ENCODE assay signal across 20 cellular contexts in genomic region chr6:37637562-37638413, GRCh38. TPM values are rescaled to one million over a fixed set of nuclear protein-coding genes. Genes with fewer than 3 reads are reported as not detected.
DNase-seq lines count a peak whose midpoint lies in the region; ATAC-seq and TF ChIP-seq lines count a peak whose summit lies in the region.
"Had no signal": no experiment of that assay in that cellular context is flagged by ENCODE, and none has a peak within 500 bp of the region (broad histone marks: within the 10 kb centered on the region; RNA-seq: fewer than 3 reads in every experiment).

No MANE protein-coding gene starts in this region.

- H4K5ac ChIP-seq in IMR-90 (ENCODE audit: low read depth, low read length): no peak overlapping the region

- no peak overlapping the region for H4K91ac ChIP-seq in IMR-90 (ENCODE audit: insufficient read depth, low read depth, low read length)
- H4K91ac ChIP-seq in trophoblast cell (ENCODE audit: low read depth, low read length): no peak overlapping the region

- ATAC-seq in IMR-90 (ENCODE audit: low read depth) (no peak), Panc1 (0 out of 2 replicates have a peak, but pooled peaks have one; percentile 36)
- ATAC-seq in naive thymus-derived CD8-positive, alpha-beta T cell: no peak
- ATAC-seq: SK-N-SH treated with all-trans-retinoic acid at 6 μM for 48 hours, T-cell had no signal

- H4K8ac ChIP-seq in IMR-90 (ENCODE audit: low read depth in 2 of 2, low read length in 2 of 2) (no peak overlapping the region), trophoblast cell (ENCODE audit: low read depth, low read length) (no peak overlapping the region)

- H3K9me3 Mint-ChIP-seq in naive thymus-derived CD8-positive, alpha-beta T cell: no peaks in the 10 kb centered on the region
- H3K9me3 Mint-ChIP-seq: T-cell had no signal

- CTCF ChIA-PET in IMR-90 (lab: Yijun Ruan, JAX) (no interaction called here), Panc1 (lab: Charles Lee) (no interaction called here)

- TF ChIP-seq CTCF in IMR-90 (conservative IDR thresholded peaks at IDR 0.05; ENCODE audit: low read depth, low read length) (no peak), Panc1 (IDR thresholded peaks at IDR 0.05) (no peak)

- H2AK5ac ChIP-seq in IMR-90 (ENCODE audit: low read depth, low read length) (peak overlapping the region; percentile 40; the same call in 1 of the 2 replicates), trophoblast cell (ENCODE audit: low read length) (no peak overlapping the region)

- peak overlapping the region in 2 of 10 donors; percentile 51 to 62 for H3K27ac Mint-ChIP-seq in naive thymus-derived CD8-positive, alpha-beta T cell
- H3K27ac Mint-ChIP-seq: T-cell had no signal

- H3K79me2 ChIP-seq in trophoblast cell (ENCODE audit: control insufficient read depth, insufficient read depth, low read length, poor library complexity): no peaks in the 10 kb centered on the region

- H3K4me3 Mint-ChIP-seq in naive thymus-derived CD8-positive, alpha-beta T cell: no peak overlapping the region
- H3K4me3 Mint-ChIP-seq: T-cell had no signal

- H3K27ac ChIP-seq in IMR-90 (ENCODE audit: insufficient read depth, low read length): no peak overlapping the region
- no peak overlapping the region for H3K27ac ChIP-seq in Panc1 (ENCODE audit: low read length)
- H3K27ac ChIP-seq in epithelial cell of prostate: peak overlapping the region; percentile 39
- H3K27ac ChIP-seq in trophoblast cell (ENCODE audit: low read depth, low read length): no peak overlapping the region
- H3K27ac ChIP-seq: C4-2B, HL-60 had no signal

- no peak for TF ChIP-seq POLR2A in IMR-90 (IDR thresholded peaks at IDR 0.05; ENCODE audit: low read depth, low read length)

- no peaks in the 10 kb centered on the region for H3K79me1 ChIP-seq in IMR-90 (ENCODE audit: low read depth in 1 of 2, low read length in 2 of 2)
- H3K79me1 ChIP-seq in trophoblast cell (ENCODE audit: low read length): no peaks in the 10 kb centered on the region

- no peak overlapping the region for H3K4ac ChIP-seq in IMR-90 (ENCODE audit: low read depth, low read length)
- H3K4ac ChIP-seq in trophoblast cell (ENCODE audit: low read depth, low read length): no peak overlapping the region

- H2BK12ac ChIP-seq in trophoblast cell (ENCODE audit: low read length): no peak overlapping the region

- H4K12ac ChIP-seq in trophoblast cell (ENCODE audit: low read depth, low read length): no peak overlapping the region

- H2BK20ac ChIP-seq in IMR-90 (ENCODE audit: low read depth, low read length): no peak overlapping the region

- no peaks in the 10 kb centered on the region; the same call in 1 of the 2 replicates for H3K4me1 ChIP-seq in IMR-90 (ENCODE audit: control insufficient read depth, insufficient read depth, low read length)
- H3K4me1 ChIP-seq in Panc1 (ENCODE audit: control insufficient read depth, insufficient read depth, low read length): peaks cover 4% of the 10 kb centered on the region
- H3K4me1 ChIP-seq in trophoblast cell (ENCODE audit: control insufficient read depth in 1 of 2, insufficient read depth in 2 of 2, low read length in 2 of 2): no peaks in the 10 kb centered on the region

- H3K4me2 ChIP-seq in IMR-90 (ENCODE audit: low read depth, low read length) (no peak overlapping the region), trophoblast cell (ENCODE audit: low read length) (no peak overlapping the region)

- H3K27me3 Mint-ChIP-seq in naive thymus-derived CD8-positive, alpha-beta T cell: no peaks in the 10 kb centered on the region
- H3K27me3 Mint-ChIP-seq: T-cell had no signal

- H3K9me3 ChIP-seq in IMR-90 (ENCODE audit: control insufficient read depth, insufficient read depth, low read length) (no peaks in the 10 kb centered on the region), Panc1 (ENCODE audit: control insufficient read depth, insufficient read depth, low read depth, low read length) (no peaks in the 10 kb centered on the region), trophoblast cell (ENCODE audit: insufficient read depth, low read depth, low read length) (peaks cover 5% of the 10 kb centered on the region), MG63 (no peaks in the 10 kb centered on the region)

- H3K27me3 ChIP-seq in IMR-90 (ENCODE audit: control insufficient read depth, insufficient read depth, low read length) (0 out of 2 replicates have a peak, but pooled peaks cover 1% of the 10 kb centered on the region), Panc1 (ENCODE audit: control insufficient read depth, insufficient read depth, low read length) (no peaks in the 10 kb centered on the region), trophoblast cell (ENCODE audit: insufficient read depth, low read length) (no peaks in the 10 kb centered on the region), MG63 (no peaks in the 10 kb centered on the region)

- TF ChIP-seq RAD21 in IMR-90 (IDR thresholded peaks at IDR 0.05; ENCODE audit: low read length): no peak

- H2BK15ac ChIP-seq in IMR-90 (ENCODE audit: low read depth, low read length): no peak overlapping the region

- intact Hi-C loops in IMR-90 (cut with micrococcal nuclease): no loop called here
- intact Hi-C loops in Panc1 (cut with micrococcal nuclease; ENCODE audit: unreplicated experiment): no loop called here

- POLR2A ChIA-PET in IMR-90 (lab: Charles Lee; ENCODE audit: unreplicated experiment) (no interaction called here), Panc1 (lab: Charles Lee) (no interaction called here)
- POLR2A ChIA-PET in naive thymus-derived CD8-positive, alpha-beta T cell (lab: Charles Lee): interaction anchor here (0.8 kb wide), 1 partner anchor 12 kb away, joined by 3 read pairs; no protein-coding TSS in a partner anchor

- H3K4me3 ChIP-seq in IMR-90 (ENCODE audit: insufficient read depth, low read depth, low read length) (no peak overlapping the region), Panc1 (ENCODE audit: low read depth in 2 of 2, low read length in 2 of 2) (no peak overlapping the region), trophoblast cell (ENCODE audit: low read depth, low read length) (no peak overlapping the region), MG63 (no peak overlapping the region)

- H3K56ac ChIP-seq in IMR-90 (ENCODE audit: extremely low read depth, insufficient read depth, low read length): no peak overlapping the region

- no peak overlapping the region for H2AK9ac ChIP-seq in IMR-90 (replicated peaks; ENCODE audit: low read depth, low read length, poor library complexity)

- no peak overlapping the region for H3K14ac ChIP-seq in IMR-90 (replicated peaks; ENCODE audit: low read depth, low read length)
- H3K14ac ChIP-seq in trophoblast cell (ENCODE audit: low read length): no peak overlapping the region

- no peak for DNase-seq in IMR-90
- no peak for DNase-seq in Panc1 (ENCODE audit: low read depth, low spot score)
- DNase-seq in epithelial cell of prostate (ENCODE audit: low read depth, low spot score): no peak
- DNase-seq in trophoblast cell: no peak
- no peak for DNase-seq in mucosa of gallbladder (ENCODE audit: low spot score)
- DNase-seq in naive thymus-derived CD8-positive, alpha-beta T cell: no peak
- DNase-seq in SK-N-DZ (ENCODE audit: low spot score): no peak
- no peak for DNase-seq in MG63
- DNase-seq: AML-193, DMS79 treated with DMSO at 0.1 percent for 48 hours, H7, NCI-H1092 treated with DMSO at 0.1 percent for 48 hours, NCI-H1694, NCI-H2227 treated with DMSO at 0.1 percent for 48 hours, NCI-H524 treated with DMSO at 0.1 percent for 48 hours, SHP77 treated with DMSO at 0.1 percent for 48 hours, T-cell had no signal

- H3K4me1 Mint-ChIP-seq in naive thymus-derived CD8-positive, alpha-beta T cell: peaks cover 0 to 27% (median 15%) of the 10 kb centered on the region in 4 donors

- dilution Hi-C loops in IMR-90 (cut with HindIII; ENCODE audit: low sequenced_read_pairs, unreplicated experiment): no loop called here

- H2BK5ac ChIP-seq in IMR-90 (ENCODE audit: low read depth, low read length, poor library complexity, severe bottlenecking): no peak overlapping the region
- H2BK5ac ChIP-seq in trophoblast cell (ENCODE audit: low read depth, low read length, poor library complexity): no peak overlapping the region

- in situ Hi-C loops in IMR-90 (cut with MboI; ENCODE audit: low sequenced_read_pairs) (no loop called here), Panc1 (cut with HindIII; ENCODE audit: low pct_unique_long_range_greater_than_20kb, low sequenced_read_pairs) (no loop called here)

- H3K9ac ChIP-seq in IMR-90 (ENCODE audit: low read depth, low read length) (no peak overlapping the region), trophoblast cell (ENCODE audit: low read length) (no peak overlapping the region)

- no peak overlapping the region for H3K18ac ChIP-seq in IMR-90 (ENCODE audit: low read depth, low read length)
- no peak overlapping the region for H3K18ac ChIP-seq in trophoblast cell (ENCODE audit: low read length)

- H2BK120ac ChIP-seq in IMR-90 (ENCODE audit: low read depth, low read length): no peak overlapping the region
- H2BK120ac ChIP-seq in trophoblast cell (ENCODE audit: insufficient read depth, low read length, poor library complexity): no peak overlapping the region

- no peaks in the 10 kb centered on the region for H3K9me1 ChIP-seq in IMR-90 (ENCODE audit: insufficient read depth, low read length)

- H2AFZ ChIP-seq in IMR-90 (replicated peaks; ENCODE audit: low read length, poor library complexity) (no peak overlapping the region), trophoblast cell (ENCODE audit: insufficient read depth, low read length, poor library complexity) (no peak overlapping the region)

- WGBS in IMR-90 (ENCODE audit: extremely low coverage in 2 of 2, insufficient read length in 1 of 2), 2 experiments: 72% methylated on average over 2 of the region's 16 CpGs; no CpG with 5 or more reads in 1 of the 2 experiments
- WGBS in trophoblast cell (ENCODE audit: extremely low coverage, insufficient coverage, insufficient read length): no CpG with 5 or more reads among the region's 16 CpGs

- BruUV-seq in IMR-90 (replicated peaks; lab: Mats Ljungman, UMichigan): no TSS peak
- BruUV-seq in Panc1 (replicated peaks; lab: Mats Ljungman, UMichigan): no TSS peak

- H3K36me3 ChIP-seq in IMR-90 (ENCODE audit: control insufficient read depth, insufficient read depth, low read length): peaks cover 2% of the 10 kb centered on the region
- H3K36me3 ChIP-seq in Panc1 (ENCODE audit: control insufficient read depth, insufficient read depth, low read length): no peaks in the 10 kb centered on the region
- H3K36me3 ChIP-seq in trophoblast cell (ENCODE audit: control insufficient read depth in 1 of 2, insufficient read depth in 2 of 2, low read length in 2 of 2): no peaks in the 10 kb centered on the region
- no peaks in the 10 kb centered on the region for H3K36me3 ChIP-seq in MG63

- no peak overlapping the region for H3K23ac ChIP-seq in IMR-90 (ENCODE audit: low read depth, low read length)
- H3K23ac ChIP-seq in trophoblast cell (ENCODE audit: low read length): peak overlapping the region; percentile 51

- no peaks in the 10 kb centered on the region for H4K20me1 ChIP-seq in IMR-90 (ENCODE audit: insufficient read depth, low read length)

- H3K36me3 Mint-ChIP-seq in naive thymus-derived CD8-positive, alpha-beta T cell: peaks cover 0 to 6% (median 6%) of the 10 kb centered on the region in 3 donors
- H3K36me3 Mint-ChIP-seq: T-cell had no signal

RNA-seq across cellular contexts. Expression of gene MDGA1, which starts 59.9 kb away (rescaled TPM):
- total RNA-seq in IMR-90 (2012; rRNA removed): 4.3 and 5.0 TPM in 2 replicates
- 13.4 and 17.2 TPM in 2 replicates for polyA plus RNA-seq in IMR-90 (2012; rRNA removed)
- 8.5 and 11.7 TPM in 2 replicates for polyA plus RNA-seq in IMR-90 (2012; cell fraction: cytosol; rRNA removed)
- 23.1 and 50.4 TPM in 2 replicates for polyA plus RNA-seq in IMR-90 (2012; cell fraction: nucleus; rRNA removed; ENCODE audit: low replicate concordance)
- 36.5 TPM for total RNA-seq in Panc1 (2021; ENCODE audit: unreplicated experiment)
- polyA plus RNA-seq in Panc1 (2012; ENCODE audit: insufficient read length): 13.6 TPM
- 0.04 and 0.18 TPM in 2 replicates for polyA plus RNA-seq in trophoblast cell (2013)
- total RNA-seq in mucosa of gallbladder: 11.5 TPM
- total RNA-seq in naive thymus-derived CD8-positive, alpha-beta T cell: 1 to 10 TPM; 6.3 to 9.8 TPM
- polyA plus RNA-seq in naive thymus-derived CD8-positive, alpha-beta T cell: 1 to 10 TPM in 1 of 3 donors, under 1 TPM in 2; 0.43 to 1.3 (median 0.46) TPM
- polyA plus RNA-seq in SK-N-DZ (2014; cell fraction: cytosol; rRNA removed): 0.07 and 0.12 TPM in 2 replicates
- 0.25 and 0.95 TPM in 2 replicates for polyA plus RNA-seq in SK-N-DZ (2014; cell fraction: nucleus; rRNA removed)
- 10.0 and 15.3 TPM in 2 replicates for total RNA-seq in MG63 (2014; rRNA removed; shearing (Covaris generic); ENCODE audit: low replicate concordance)
